Comparison of ENCODE assay signal across 1 cellular context in genomic region chr22:39426380-39427043, GRCh38.
TF ChIP-seq lines count a peak whose summit lies in the region.

No MANE protein-coding gene starts in this region.

TF ChIP-seq in GM23338, 12 proteins besides CTCF, POLR2A, EP300 and RAD21:
- no peak for TF ChIP-seq ETS1 (IDR thresholded peaks at IDR 0.05)
- TF ChIP-seq POLR2AphosphoS5 (IDR thresholded peaks at IDR 0.05; ENCODE audit: low read depth) = no peak
- TF ChIP-seq EZH2 (IDR thresholded peaks at IDR 0.05; ENCODE audit: low read depth, unreplicated experiment) = no peak
- no peak for TF ChIP-seq JUNB (IDR thresholded peaks at IDR 0.05; ENCODE audit: unreplicated experiment)
- TF ChIP-seq ZNF331 (CRISPR knock-in tag; IDR thresholded peaks at IDR 0.05; ENCODE audit: low read depth) = no peak
- TF ChIP-seq EZH2phosphoT487 (IDR thresholded peaks at IDR 0.05; ENCODE audit: unreplicated experiment) = no peak
- TF ChIP-seq NANOG (IDR thresholded peaks at IDR 0.05; ENCODE audit: borderline replicate concordance) = no peak
- no peak for TF ChIP-seq CREB1 (CRISPR knock-in tag; IDR thresholded peaks at IDR 0.05; ENCODE audit: low read depth)
- TF ChIP-seq, protein P1, sequence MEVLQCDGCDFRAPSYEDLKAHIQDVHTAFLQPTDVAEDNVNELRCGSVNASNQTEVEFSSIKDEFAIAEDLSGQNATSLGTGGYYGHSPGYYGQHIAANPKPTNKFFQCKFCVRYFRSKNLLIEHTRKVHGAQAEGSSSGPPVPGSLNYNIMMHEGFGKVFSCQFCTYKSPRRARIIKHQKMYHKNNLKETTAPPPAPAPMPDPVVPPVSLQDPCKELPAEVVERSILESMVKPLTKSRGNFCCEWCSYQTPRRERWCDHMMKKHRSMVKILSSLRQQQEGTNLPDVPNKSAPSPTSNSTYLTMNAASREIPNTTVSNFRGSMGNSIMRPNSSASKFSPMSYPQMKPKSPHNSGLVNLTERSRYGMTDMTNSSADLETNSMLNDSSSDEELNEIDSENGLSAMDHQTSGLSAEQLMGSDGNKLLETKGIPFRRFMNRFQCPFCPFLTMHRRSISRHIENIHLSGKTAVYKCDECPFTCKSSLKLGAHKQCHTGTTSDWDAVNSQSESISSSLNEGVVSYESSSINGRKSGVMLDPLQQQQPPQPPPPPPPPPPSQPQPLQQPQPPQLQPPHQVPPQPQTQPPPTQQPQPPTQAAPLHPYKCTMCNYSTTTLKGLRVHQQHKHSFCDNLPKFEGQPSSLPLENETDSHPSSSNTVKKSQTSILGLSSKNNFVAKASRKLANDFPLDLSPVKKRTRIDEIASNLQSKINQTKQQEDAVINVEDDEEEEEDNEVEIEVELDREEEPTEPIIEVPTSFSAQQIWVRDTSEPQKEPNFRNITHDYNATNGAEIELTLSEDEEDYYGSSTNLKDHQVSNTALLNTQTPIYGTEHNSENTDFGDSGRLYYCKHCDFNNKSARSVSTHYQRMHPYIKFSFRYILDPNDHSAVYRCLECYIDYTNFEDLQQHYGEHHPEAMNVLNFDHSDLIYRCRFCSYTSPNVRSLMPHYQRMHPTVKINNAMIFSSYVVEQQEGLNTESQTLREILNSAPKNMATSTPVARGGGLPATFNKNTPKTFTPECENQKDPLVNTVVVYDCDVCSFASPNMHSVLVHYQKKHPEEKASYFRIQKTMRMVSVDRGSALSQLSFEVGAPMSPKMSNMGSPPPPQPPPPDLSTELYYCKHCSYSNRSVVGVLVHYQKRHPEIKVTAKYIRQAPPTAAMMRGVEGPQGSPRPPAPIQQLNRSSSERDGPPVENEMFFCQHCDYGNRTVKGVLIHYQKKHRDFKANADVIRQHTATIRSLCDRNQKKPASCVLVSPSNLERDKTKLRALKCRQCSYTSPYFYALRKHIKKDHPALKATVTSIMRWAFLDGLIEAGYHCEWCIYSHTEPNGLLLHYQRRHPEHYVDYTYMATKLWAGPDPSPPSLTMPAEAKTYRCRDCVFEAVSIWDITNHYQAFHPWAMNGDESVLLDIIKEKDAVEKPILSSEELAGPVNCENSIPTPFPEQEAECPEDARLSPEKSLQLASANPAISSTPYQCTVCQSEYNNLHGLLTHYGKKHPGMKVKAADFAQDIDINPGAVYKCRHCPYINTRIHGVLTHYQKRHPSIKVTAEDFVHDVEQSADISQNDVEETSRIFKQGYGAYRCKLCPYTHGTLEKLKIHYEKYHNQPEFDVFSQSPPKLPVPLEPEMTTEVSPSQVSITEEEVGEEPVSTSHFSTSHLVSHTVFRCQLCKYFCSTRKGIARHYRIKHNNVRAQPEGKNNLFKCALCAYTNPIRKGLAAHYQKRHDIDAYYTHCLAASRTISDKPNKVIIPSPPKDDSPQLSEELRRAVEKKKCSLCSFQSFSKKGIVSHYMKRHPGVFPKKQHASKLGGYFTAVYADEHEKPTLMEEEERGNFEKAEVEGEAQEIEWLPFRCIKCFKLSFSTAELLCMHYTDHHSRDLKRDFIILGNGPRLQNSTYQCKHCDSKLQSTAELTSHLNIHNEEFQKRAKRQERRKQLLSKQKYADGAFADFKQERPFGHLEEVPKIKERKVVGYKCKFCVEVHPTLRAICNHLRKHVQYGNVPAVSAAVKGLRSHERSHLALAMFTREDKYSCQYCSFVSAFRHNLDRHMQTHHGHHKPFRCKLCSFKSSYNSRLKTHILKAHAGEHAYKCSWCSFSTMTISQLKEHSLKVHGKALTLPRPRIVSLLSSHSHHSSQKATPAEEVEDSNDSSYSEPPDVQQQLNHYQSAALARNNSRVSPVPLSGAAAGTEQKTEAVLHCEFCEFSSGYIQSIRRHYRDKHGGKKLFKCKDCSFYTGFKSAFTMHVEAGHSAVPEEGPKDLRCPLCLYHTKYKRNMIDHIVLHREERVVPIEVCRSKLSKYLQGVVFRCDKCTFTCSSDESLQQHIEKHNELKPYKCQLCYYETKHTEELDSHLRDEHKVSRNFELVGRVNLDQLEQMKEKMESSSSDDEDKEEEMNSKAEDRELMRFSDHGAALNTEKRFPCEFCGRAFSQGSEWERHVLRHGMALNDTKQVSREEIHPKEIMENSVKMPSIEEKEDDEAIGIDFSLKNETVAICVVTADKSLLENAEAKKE (CRISPR knock-in tag; IDR thresholded peaks at IDR 0.05) = no peak
- TF ChIP-seq ZNF114 (CRISPR knock-in tag; IDR thresholded peaks at IDR 0.05) = no peak
- TF ChIP-seq, protein P2, sequence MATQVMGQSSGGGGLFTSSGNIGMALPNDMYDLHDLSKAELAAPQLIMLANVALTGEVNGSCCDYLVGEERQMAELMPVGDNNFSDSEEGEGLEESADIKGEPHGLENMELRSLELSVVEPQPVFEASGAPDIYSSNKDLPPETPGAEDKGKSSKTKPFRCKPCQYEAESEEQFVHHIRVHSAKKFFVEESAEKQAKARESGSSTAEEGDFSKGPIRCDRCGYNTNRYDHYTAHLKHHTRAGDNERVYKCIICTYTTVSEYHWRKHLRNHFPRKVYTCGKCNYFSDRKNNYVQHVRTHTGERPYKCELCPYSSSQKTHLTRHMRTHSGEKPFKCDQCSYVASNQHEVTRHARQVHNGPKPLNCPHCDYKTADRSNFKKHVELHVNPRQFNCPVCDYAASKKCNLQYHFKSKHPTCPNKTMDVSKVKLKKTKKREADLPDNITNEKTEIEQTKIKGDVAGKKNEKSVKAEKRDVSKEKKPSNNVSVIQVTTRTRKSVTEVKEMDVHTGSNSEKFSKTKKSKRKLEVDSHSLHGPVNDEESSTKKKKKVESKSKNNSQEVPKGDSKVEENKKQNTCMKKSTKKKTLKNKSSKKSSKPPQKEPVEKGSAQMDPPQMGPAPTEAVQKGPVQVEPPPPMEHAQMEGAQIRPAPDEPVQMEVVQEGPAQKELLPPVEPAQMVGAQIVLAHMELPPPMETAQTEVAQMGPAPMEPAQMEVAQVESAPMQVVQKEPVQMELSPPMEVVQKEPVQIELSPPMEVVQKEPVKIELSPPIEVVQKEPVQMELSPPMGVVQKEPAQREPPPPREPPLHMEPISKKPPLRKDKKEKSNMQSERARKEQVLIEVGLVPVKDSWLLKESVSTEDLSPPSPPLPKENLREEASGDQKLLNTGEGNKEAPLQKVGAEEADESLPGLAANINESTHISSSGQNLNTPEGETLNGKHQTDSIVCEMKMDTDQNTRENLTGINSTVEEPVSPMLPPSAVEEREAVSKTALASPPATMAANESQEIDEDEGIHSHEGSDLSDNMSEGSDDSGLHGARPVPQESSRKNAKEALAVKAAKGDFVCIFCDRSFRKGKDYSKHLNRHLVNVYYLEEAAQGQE (IDR thresholded peaks at IDR 0.05; ENCODE audit: unreplicated experiment) = no peak
- TF ChIP-seq STAT1 (IDR thresholded peaks at IDR 0.05; ENCODE audit: unreplicated experiment) = no peak
